8 cellular contexts compared by ENCODE assay signal in the genomic region with DNA sequence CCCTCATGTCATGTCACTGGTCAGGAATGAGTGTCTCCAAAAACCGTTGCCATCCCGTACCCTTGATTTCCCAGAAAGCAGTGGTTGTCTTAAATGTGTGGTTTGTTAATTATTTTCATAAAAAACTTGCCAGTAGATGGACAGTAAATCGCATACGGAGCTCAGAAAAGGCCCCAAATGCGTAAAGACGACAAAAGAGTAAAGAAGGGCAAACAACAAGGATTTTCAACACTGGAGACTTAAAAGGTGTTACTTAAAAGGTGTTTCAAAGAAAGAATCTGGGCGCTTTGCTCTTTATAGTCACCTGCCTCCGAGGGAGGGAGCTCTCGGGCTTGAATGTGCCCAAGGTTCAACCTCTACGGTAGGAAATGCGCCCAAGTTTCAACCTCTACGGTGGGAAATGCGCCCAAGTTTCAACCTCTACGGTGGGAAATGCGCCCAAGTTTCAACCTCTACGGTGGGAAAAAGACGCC. TPM values are rescaled to one million over a fixed set of nuclear protein-coding genes. Genes with fewer than 3 reads are reported as not detected.
DNase-seq lines count a peak whose midpoint lies in the region; ATAC-seq lines count a peak whose summit lies in the region.

No MANE protein-coding gene starts in this region.

- H3K36me3 Mint-ChIP-seq in IgD-negative memory B cell, result no peaks in the 10 kb centered on the region
- peaks cover 0 to 14% (median 0%) of the 10 kb centered on the region in 3 donors for H3K36me3 Mint-ChIP-seq in naive thymus-derived CD8-positive, alpha-beta T cell

- H3K9me3 Mint-ChIP-seq in IgD-negative memory B cell, result no peaks in the 10 kb centered on the region
- H3K9me3 Mint-ChIP-seq in naive thymus-derived CD8-positive, alpha-beta T cell, result no peaks in the 10 kb centered on the region

- H3K27me3 Mint-ChIP-seq in IgD-negative memory B cell, result no peaks in the 10 kb centered on the region
- no peaks in the 10 kb centered on the region for H3K27me3 Mint-ChIP-seq in naive thymus-derived CD8-positive, alpha-beta T cell

- DNase-seq in DMS153 (lab: John Stamatoyannopoulos, UW) (peak; percentile 40), DMS153 treated with DMSO at 0.1 percent for 48 hours (lab: John Stamatoyannopoulos, UW; ENCODE audit: unreplicated experiment) (no peak), SW 1271 (lab: John Stamatoyannopoulos, UW) (peak; percentile 37 to 80), fibroblast of gingiva (ENCODE audit: low read depth) (peak; percentile 6), activated gamma-delta T cell treated with Interleukin-2 at 50 U/mL for 16 hours (no peak)
- DNase-seq in naive thymus-derived CD8-positive, alpha-beta T cell, result peak in 3 of 10 donors; percentile 70 to 81 (median 79)

- peak; percentile 8 for ATAC-seq in GM21717 (IDR thresholded peaks at IDR 0.05; ENCODE audit: unreplicated experiment)
- peak; percentile 54 to 58 for ATAC-seq in naive thymus-derived CD8-positive, alpha-beta T cell

- H3K4me3 Mint-ChIP-seq in IgD-negative memory B cell, result peak overlapping the region; percentile 89 to 95 (median 92)
- H3K4me3 Mint-ChIP-seq in naive thymus-derived CD8-positive, alpha-beta T cell, result peak overlapping the region; percentile 82 to 95 (median 89)

- peak overlapping the region; percentile 95 to 99 (median 97) for H3K27ac Mint-ChIP-seq in IgD-negative memory B cell
- peak overlapping the region; percentile 73 to 99 (median 96) for H3K27ac Mint-ChIP-seq in naive thymus-derived CD8-positive, alpha-beta T cell

- POLR2A ChIA-PET in naive thymus-derived CD8-positive, alpha-beta T cell (lab: Charles Lee), result interaction anchor here (0.6 to 5.1 kb wide), 7 partner anchors 59 to 300 kb away, joined by 3 to 73 read pairs (median 7); a partner anchor contains a TSS

- peaks cover 8 to 15% (median 14%) of the 10 kb centered on the region in 3 donors for H3K4me1 Mint-ChIP-seq in IgD-negative memory B cell
- peaks cover 5 to 17% (median 14%) of the 10 kb centered on the region in 4 donors for H3K4me1 Mint-ChIP-seq in naive thymus-derived CD8-positive, alpha-beta T cell

RNA-seq across cellular contexts. Expression of a gene that starts 0.7 kb away (rescaled TPM):
- polyA plus RNA-seq in IgD-negative memory B cell, result 1.4 TPM
- 1 to 10 TPM; 7.4 to 8.4 TPM for total RNA-seq in naive thymus-derived CD8-positive, alpha-beta T cell
- polyA plus RNA-seq in naive thymus-derived CD8-positive, alpha-beta T cell, result 1 to 10 TPM; 1.1 to 2.1 (median 1.3) TPM

RNA-seq across cellular contexts. Expression of a gene that starts 59.5 kb away (rescaled TPM):
- 763 TPM for polyA plus RNA-seq in IgD-negative memory B cell
- total RNA-seq in naive thymus-derived CD8-positive, alpha-beta T cell, result 100 to 1,000 TPM; 653 to 706 TPM
- 100 to 1,000 TPM; 760 to 890 (median 849) TPM for polyA plus RNA-seq in naive thymus-derived CD8-positive, alpha-beta T cell

Comparison
In these comparisons a context has a peak if more than half of its experiments do, and no peak if none do; other contexts are left out.
1. DNase-seq: peak in DMS153 (single experiment), SW 1271 (2 of 2) and fibroblast of gingiva (single experiment); none in DMS153 treated with DMSO at 0.1 percent for 48 hours (single experiment) and activated gamma-delta T cell treated with Interleukin-2 at 50 U/mL for 16 hours (single experiment).